15 cellular contexts compared by ENCODE assay signal in genomic region chr9:117000196-117000723, GRCh38.
A peak's percentile ranks its signal among the peaks of the same experiment; 100 is the strongest.
DNase-seq lines count a peak whose midpoint lies in the region; ATAC-seq, FAIRE-seq and TF ChIP-seq lines count a peak whose summit lies in the region.
"Had no signal": no experiment of that assay in that cellular context is flagged by ENCODE, and none has a peak within 500 bp of the region (broad histone marks: within the 10 kb centered on the region; RNA-seq: fewer than 3 reads in every experiment).

No MANE protein-coding gene starts in this region.

- FAIRE-seq in islet of Langerhans (lab: Jason Lieb, UNC): peak; percentile 84
- FAIRE-seq: A549, GM12892, K562 had no signal

- no peaks in the 10 kb centered on the region for H3K36me3 Mint-ChIP-seq in natural killer cell
- H3K36me3 Mint-ChIP-seq: CD14-positive monocyte; CD8-positive, alpha-beta T cell had no signal

- no peaks in the 10 kb centered on the region for H3K4me1 Mint-ChIP-seq in natural killer cell
- H3K4me1 Mint-ChIP-seq: CD14-positive monocyte had no signal

- ATAC-seq in natural killer cell: no peak
- ATAC-seq: A549; CD8-positive, alpha-beta T cell; K562 had no signal

- TF ChIP-seq CTCF in natural killer cell (IDR thresholded peaks at IDR 0.05): no peak

- H3K4me3 Mint-ChIP-seq in natural killer cell: no peak overlapping the region
- H3K4me3 Mint-ChIP-seq: CD14-positive monocyte; CD8-positive, alpha-beta T cell had no signal

- peaks cover 0 to 3% of the 10 kb centered on the region in 2 donors for H3K9me3 Mint-ChIP-seq in natural killer cell
- H3K9me3 Mint-ChIP-seq: CD8-positive, alpha-beta T cell had no signal

- DNase-seq in DMS53 (lab: John Stamatoyannopoulos, UW) (peak; percentile 29), DMS53 treated with DMSO at 0.1 percent for 48 hours (lab: John Stamatoyannopoulos, UW; ENCODE audit: unreplicated experiment) (no peak), NCI-H69 (lab: John Stamatoyannopoulos, UW) (peak; percentile 67), renal cortical epithelial cell (ENCODE audit: low read depth) (peak; percentile 53), natural killer cell (no peak), SKM-1 (lab: John Stamatoyannopoulos, UW; ENCODE audit: unreplicated experiment) (no peak)
- DNase-seq: CD8-positive, alpha-beta T cell; DMS 273 treated with DMSO at 0.1 percent for 48 hours; DMS79; GDM1 had no signal

- peaks cover 0 to 3% of the 10 kb centered on the region in 2 donors for H3K27me3 Mint-ChIP-seq in natural killer cell (ENCODE audit: low read depth in 2 of 2)

- intact Hi-C loops in natural killer cell (cut with micrococcal nuclease): no loop called here

- no peak overlapping the region for H3K27ac Mint-ChIP-seq in natural killer cell
- H3K27ac Mint-ChIP-seq: CD8-positive, alpha-beta T cell had no signal

Comparison
In these comparisons a context has a peak if more than half of its experiments do, and no peak if none do; other contexts are left out.
1. DNase-seq: peak in DMS53 (single experiment), NCI-H69 (single experiment) and renal cortical epithelial cell (single experiment); none in DMS53 treated with DMSO at 0.1 percent for 48 hours (single experiment), natural killer cell (single experiment) and SKM-1 (single experiment).